12 cellular contexts compared by ENCODE assay signal in the genomic region with DNA sequence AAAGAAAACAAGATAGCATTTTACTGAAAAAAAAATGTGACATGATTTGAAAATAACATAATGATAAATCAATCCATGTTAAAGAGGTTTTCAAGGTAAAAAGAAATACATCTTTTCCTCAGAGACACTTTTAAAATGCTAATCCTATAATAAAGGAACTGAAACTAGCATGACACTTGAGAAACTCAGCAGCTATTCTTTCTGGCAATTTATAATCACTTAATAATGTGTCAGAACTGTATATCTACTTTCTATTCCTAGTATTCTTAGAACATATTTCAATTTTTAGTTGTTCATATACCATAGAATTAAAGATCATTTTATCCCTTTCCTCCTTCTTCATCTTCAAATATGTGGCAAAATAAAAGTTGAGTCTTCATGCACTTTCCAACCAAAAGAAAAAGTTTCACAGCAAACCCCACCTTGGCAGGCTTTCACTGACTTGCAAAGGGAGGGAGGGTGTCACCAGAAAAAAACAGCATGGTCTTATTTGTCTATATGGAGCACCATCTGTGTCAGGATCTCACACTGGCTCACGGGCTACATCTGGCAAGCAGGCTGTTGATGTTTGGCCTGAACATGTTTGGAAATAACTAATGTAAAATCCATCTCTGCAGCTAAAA. TPM values are rescaled to one million over a fixed set of nuclear protein-coding genes. Genes with fewer than 3 reads are reported as not detected.
DNase-seq lines count a peak whose midpoint lies in the region; ATAC-seq and TF ChIP-seq lines count a peak whose summit lies in the region.
"Had no signal": no experiment of that assay in that cellular context is flagged by ENCODE, and none has a peak within 500 bp of the region (broad histone marks: within the 10 kb centered on the region; RNA-seq: fewer than 3 reads in every experiment).

No MANE protein-coding gene starts in this region.

- no peak overlapping the region for H4K8ac ChIP-seq in neuronal stem cell (ENCODE audit: low read depth, low read length)

- H3K27me3 ChIP-seq in neuronal stem cell (ENCODE audit: control insufficient read depth in 3 of 3, insufficient read depth in 3 of 3, low read depth in 1 of 3, low read length in 3 of 3) = no peaks in the 10 kb centered on the region
- no peaks in the 10 kb centered on the region for H3K27me3 ChIP-seq in foreskin keratinocyte
- H3K27me3 ChIP-seq in neural progenitor cell = no peaks in the 10 kb centered on the region

- intact Hi-C loops in OCI-LY7 (cut with micrococcal nuclease; ENCODE audit: unreplicated experiment) = loop anchor here (2.0 to 10.0 kb wide), 5 partner anchors 91 to 1037 kb away; partner anchors contain the start of genes MANEA, MMS22L, NDUFAF4 and UFL1

- no peak overlapping the region for H3K23ac ChIP-seq in neuronal stem cell (ENCODE audit: low read depth, low read length, poor library complexity)

- H3K27me3 Mint-ChIP-seq in neural progenitor cell (ENCODE audit: insufficient read depth, low read depth) = no peaks in the 10 kb centered on the region

- no peaks in the 10 kb centered on the region for H3K36me3 Mint-ChIP-seq in neural progenitor cell
- H3K36me3 Mint-ChIP-seq: CD8-positive, alpha-beta memory T cell had no signal

- no peaks in the 10 kb centered on the region for H3F3A ChIP-seq in neural progenitor cell (ENCODE audit: low read depth)

- no peak overlapping the region for H2BK120ac ChIP-seq in neuronal stem cell (ENCODE audit: low read depth, low read length)

- no peak overlapping the region for H3K4ac ChIP-seq in neuronal stem cell (ENCODE audit: low read length)

- BruUV-seq in OCI-LY7 (replicated peaks; lab: Mats Ljungman, UMichigan) = no TSS peak

- H3K9me3 Mint-ChIP-seq in neural progenitor cell = no peaks in the 10 kb centered on the region
- H3K9me3 Mint-ChIP-seq: activated T-helper 17 cell treated with anti-CD3 and anti-CD28 coated beads, Interleukin-2, amount 50 U/mL, for 72 hours; CD8-positive, alpha-beta memory T cell had no signal

- H3K9me3 ChIP-seq in OCI-LY7 (ENCODE audit: low read length) (no peaks in the 10 kb centered on the region), neuronal stem cell (replicated peaks in 1 of 2; ENCODE audit: control insufficient read depth in 2 of 2, insufficient read depth in 1 of 2, low read depth in 1 of 2, low read length in 2 of 2) (no peaks in the 10 kb centered on the region), neural progenitor cell (ENCODE audit: low read depth) (no peaks in the 10 kb centered on the region)

- no peak overlapping the region for H3K14ac ChIP-seq in neuronal stem cell (ENCODE audit: low read length)

- H2BK15ac ChIP-seq in neuronal stem cell (ENCODE audit: low read length) = no peak overlapping the region

- WGBS in neuronal stem cell (ENCODE audit: extremely low coverage in 2 of 2, insufficient read length in 2 of 2, insufficient replicate concordance in 1 of 2), 2 donors = no CpG with 5 or more reads among the region's 1 CpG

- H3K27ac Mint-ChIP-seq in neural progenitor cell = no peak overlapping the region
- H3K27ac Mint-ChIP-seq: activated T-helper 17 cell treated with anti-CD3 and anti-CD28 coated beads, Interleukin-2, amount 50 U/mL, for 72 hours had no signal

- peak; percentile 66 for DNase-seq in OCI-LY7 (ENCODE audit: low spot score)
- no peak for DNase-seq in neuronal stem cell (ENCODE audit: low spot score)
- no peak for DNase-seq in foreskin keratinocyte
- no peak for DNase-seq in neural progenitor cell (ENCODE audit: low spot score)
- DNase-seq in dedifferentiated amniotic fluid mesenchymal stem cell (ENCODE audit: extremely low spot score) = no peak
- DNase-seq: CD8-positive, alpha-beta memory T cell; NCI-H1930; T-helper 2 cell had no signal

- no peaks in the 10 kb centered on the region for H3K79me1 ChIP-seq in neuronal stem cell (ENCODE audit: low read depth, low read length)

- no peaks in the 10 kb centered on the region for H3K36me3 ChIP-seq in OCI-LY7 (ENCODE audit: insufficient read depth, low read length)
- H3K36me3 ChIP-seq in neuronal stem cell (replicated peaks in 1 of 2; ENCODE audit: control insufficient read depth in 2 of 2, insufficient read depth in 2 of 2, low read length in 2 of 2) = no peaks in the 10 kb centered on the region
- no peaks in the 10 kb centered on the region for H3K36me3 ChIP-seq in neural progenitor cell

- H3K79me2 ChIP-seq in OCI-LY7 (ENCODE audit: insufficient read depth, low read depth, low read length) = no peaks in the 10 kb centered on the region
- no peaks in the 10 kb centered on the region for H3K79me2 ChIP-seq in neural progenitor cell (ENCODE audit: low read depth)

- no peak overlapping the region for H2AK5ac ChIP-seq in neuronal stem cell (ENCODE audit: low read depth, low read length)

- no peaks in the 10 kb centered on the region for H4K20me1 ChIP-seq in OCI-LY7 (ENCODE audit: insufficient read depth, low read length)
- H4K20me1 ChIP-seq in neural progenitor cell (ENCODE audit: low read depth) = no peaks in the 10 kb centered on the region

- ATAC-seq in GM18519 (IDR thresholded peaks at IDR 0.05; ENCODE audit: low FRiP score, unreplicated experiment) (peak; percentile 78), GM21529 (IDR thresholded peaks at IDR 0.05; ENCODE audit: unreplicated experiment) (peak; percentile 83), HG03159 (IDR thresholded peaks at IDR 0.05; ENCODE audit: unreplicated experiment) (peak; percentile 77), foreskin keratinocyte (no peak)
- ATAC-seq: activated T-helper 17 cell treated with anti-CD3 and anti-CD28 coated beads, Interleukin-2, amount 50 U/mL, for 72 hours had no signal

- POLR2A ChIA-PET in OCI-LY7 (lab: Charles Lee) = interaction anchor here (0.5 to 4.9 kb wide), 13 partner anchors 9 to 438 kb away, joined by 3 to 29 read pairs (median 6); partner anchors contain the start of gene FHL5

- peaks cover 7% of the 10 kb centered on the region for H3K4me1 Mint-ChIP-seq in neural progenitor cell
- H3K4me1 Mint-ChIP-seq: activated T-helper 17 cell treated with anti-CD3 and anti-CD28 coated beads, Interleukin-2, amount 50 U/mL, for 72 hours; CD8-positive, alpha-beta memory T cell had no signal

- H3K9me2 ChIP-seq in OCI-LY7 (ENCODE audit: insufficient read depth, low read length) = no peaks in the 10 kb centered on the region

- no peak overlapping the region for H2BK5ac ChIP-seq in neuronal stem cell (ENCODE audit: low read length)

- H3K9ac ChIP-seq in neuronal stem cell (ENCODE audit: low read depth, low read length, poor library complexity) (no peak overlapping the region), neural progenitor cell (no peak overlapping the region)

- no peak overlapping the region for H3K4me3 Mint-ChIP-seq in neural progenitor cell
- H3K4me3 Mint-ChIP-seq: activated T-helper 17 cell treated with anti-CD3 and anti-CD28 coated beads, Interleukin-2, amount 50 U/mL, for 72 hours; CD8-positive, alpha-beta memory T cell had no signal

- no peak overlapping the region for H3K18ac ChIP-seq in neuronal stem cell (ENCODE audit: low read length)

- H2AFZ ChIP-seq in OCI-LY7 (ENCODE audit: low read length) = peak overlapping the region; percentile 74; the same call in 1 of the 2 replicates
- no peak overlapping the region for H2AFZ ChIP-seq in neuronal stem cell (ENCODE audit: low read length)
- no peak overlapping the region for H2AFZ ChIP-seq in neural progenitor cell (replicated peaks)

- peak overlapping the region; percentile 14 for H3K4me3 ChIP-seq in OCI-LY7 (ENCODE audit: low read depth, low read length, poor library complexity, severe bottlenecking)
- H3K4me3 ChIP-seq in neuronal stem cell (ENCODE audit: low read length in 2 of 2) = no peak overlapping the region
- H3K4me3 ChIP-seq in neural progenitor cell = no peak overlapping the region

- H4K91ac ChIP-seq in neuronal stem cell (ENCODE audit: low read depth, low read length, poor library complexity) = no peak overlapping the region

- no peak for TF ChIP-seq CTCF in OCI-LY7 (conservative IDR thresholded peaks at IDR 0.05; ENCODE audit: low read length)
- no peak for TF ChIP-seq CTCF in foreskin keratinocyte (conservative IDR thresholded peaks at IDR 0.05)
- no peak for TF ChIP-seq CTCF in neural progenitor cell (IDR thresholded peaks at IDR 0.05)

- CTCF ChIA-PET in OCI-LY7 (lab: Charles Lee; ENCODE audit: unreplicated experiment) = no interaction called here

- H3K4me1 ChIP-seq in OCI-LY7 (ENCODE audit: insufficient read depth, low read length, poor library complexity, severe bottlenecking) = peaks cover 63% of the 10 kb centered on the region
- no peaks in the 10 kb centered on the region for H3K4me1 ChIP-seq in neuronal stem cell (ENCODE audit: control insufficient read depth in 2 of 2, insufficient read depth in 1 of 2, low read depth in 1 of 2, low read length in 2 of 2)
- H3K4me1 ChIP-seq in foreskin keratinocyte = no peaks in the 10 kb centered on the region
- no peaks in the 10 kb centered on the region for H3K4me1 ChIP-seq in neural progenitor cell

- H2BK12ac ChIP-seq in neuronal stem cell (ENCODE audit: low read length) = no peak overlapping the region

- H3K27ac ChIP-seq in OCI-LY7 (ENCODE audit: low read depth, low read length, poor library complexity, severe bottlenecking) = peak overlapping the region; percentile 76
- H3K27ac ChIP-seq in neuronal stem cell (replicated peaks; ENCODE audit: low read length) = no peak overlapping the region
- no peak overlapping the region for H3K27ac ChIP-seq in foreskin keratinocyte
- H3K27ac ChIP-seq in neural progenitor cell = no peak overlapping the region

- peak overlapping the region; percentile 68 for H3K4me2 ChIP-seq in OCI-LY7 (ENCODE audit: low read length)
- H3K4me2 ChIP-seq in neuronal stem cell (ENCODE audit: insufficient read depth, low read length, poor library complexity, severe bottlenecking) = no peak overlapping the region
- no peak overlapping the region for H3K4me2 ChIP-seq in neural progenitor cell

RNA-seq across cellular contexts. Expression of gene FHL5, which starts 48.5 kb away (rescaled TPM):
- total RNA-seq in OCI-LY7 (2014; rRNA removed; shearing (Covaris generic)) = not detected in 2 replicates
- not detected in 2 replicates for total RNA-seq in OCI-LY7 (2022)
- polyA plus RNA-seq in neuronal stem cell (2013, experiment 1 of 2) = not detected
- not detected for polyA plus RNA-seq in neuronal stem cell (2013, experiment 2 of 2)
- total RNA-seq in foreskin keratinocyte = not detected in 2 replicates
- polyA plus RNA-seq in foreskin keratinocyte = not detected in 2 replicates
- total RNA-seq in neural progenitor cell (ENCODE audit: low replicate concordance) = not detected in 2 replicates
- total RNA-seq: activated T-helper 17 cell treated with anti-CD3 and anti-CD28 coated beads, Interleukin-2, amount 50 U/mL, for 72 hours; CD8-positive, alpha-beta memory T cell had no signal
- polyA plus RNA-seq: CD8-positive, alpha-beta memory T cell had no signal
